Comparison of ENCODE assay signal across 17 cellular contexts in genomic region chr6:162965366-162965765, GRCh38.
"Had no signal": no experiment of that assay in that cellular context is flagged by ENCODE, and none has a peak within 500 bp of the region (broad histone marks: within the 10 kb centered on the region; RNA-seq: fewer than 3 reads in every experiment).

No MANE protein-coding gene starts in this region.

- H3K4me1 ChIP-seq: colonic mucosa, esophagus muscularis mucosa, spleen, thyroid gland had no signal

- H3K27me3 ChIP-seq: colonic mucosa, esophagus muscularis mucosa, heart left ventricle, spleen, thyroid gland had no signal

- H3K9me3 ChIP-seq: colonic mucosa, esophagus muscularis mucosa, heart left ventricle, thyroid gland had no signal

- H3K27ac ChIP-seq: colonic mucosa, esophagus muscularis mucosa, heart left ventricle, spleen, thyroid gland had no signal

- H3K36me3 ChIP-seq: colonic mucosa, esophagus muscularis mucosa, heart left ventricle, spleen, thyroid gland had no signal

- H3K4me3 ChIP-seq: colonic mucosa, esophagus muscularis mucosa, heart left ventricle, spleen, thyroid gland had no signal

- ATAC-seq: activated naive CD8-positive, alpha-beta T cell treated with anti-CD3 and anti-CD28 coated beads, Interleukin-2, amount 50 U/mL, for 24 hours; T-helper 17 cell had no signal

- DNase-seq: activated CD4-positive, alpha-beta memory T cell treated with anti-CD3 and anti-CD28 coated beads, Interleukin-2, amount 10 ng/mL, durations not matched to agents 7 days and 5 days; activated CD4-positive, alpha-beta T cell treated with anti-CD3 and anti-CD28 coated beads for 48 hours; activated gamma-delta T cell; activated naive CD4-positive, alpha-beta T cell treated with anti-CD3 and anti-CD28 coated beads, Interleukin-2, amount 50 U/mL, for 16 hours; activated naive CD8-positive, alpha-beta T cell treated with anti-CD3 and anti-CD28 coated beads, Interleukin-2, amount 50 U/mL, for 24 hours; activated T-cell treated with anti-CD3 and anti-CD28 coated beads for 4 hours; aorta; central memory CD4-positive, alpha-beta T cell; nephron progenitor cell; occipital lobe; spleen; stimulated activated CD4-positive, alpha-beta T cell treated with anti-CD3 and anti-CD28 coated beads, Interleukin-4, amount 100 ng/mL, for 1 hour; T-helper 17 cell; thyroid gland had no signal
